In genomic region chr19:8487137-8487851, GRCh38 we compare ENCODE assay signal across 1 cellular context.
TF ChIP-seq lines count a peak whose summit lies in the region.

No MANE protein-coding gene starts in this region.

TF ChIP-seq in HepG2, 621 proteins besides CTCF, POLR2A, EP300 and RAD21:
- TF ChIP-seq POLR2AphosphoS2 (IDR thresholded peaks at IDR 0.05; ENCODE audit: low read depth, low read length) (0 out of 2 replicates have a peak, but pooled peaks have one; percentile 21), YY1 (IDR thresholded peaks at IDR 0.05; ENCODE audit: insufficient read depth, insufficient replicate concordance, low read depth, low read length) (no peak)
